Comparison of ENCODE assay signal across 23 cellular contexts in the genomic region with DNA sequence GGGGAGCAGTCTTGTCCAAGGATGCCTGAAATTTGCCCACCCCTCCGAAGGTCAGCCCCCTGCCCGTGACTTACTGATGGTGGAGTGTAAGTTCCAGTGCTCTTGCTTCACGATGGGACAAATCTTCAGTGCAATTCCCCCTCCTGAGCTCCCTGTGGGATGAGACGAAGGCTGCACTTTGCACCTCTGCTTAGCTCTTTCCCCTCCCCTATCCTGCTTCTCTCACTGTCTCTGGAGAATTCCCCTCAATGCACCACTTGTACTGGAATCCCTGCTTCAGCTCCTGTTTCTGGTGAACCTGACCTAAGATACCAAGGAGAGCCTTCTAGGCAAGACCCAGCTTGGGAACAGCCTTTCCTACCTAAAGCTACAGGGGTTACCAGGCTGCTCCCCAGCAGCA.
"Had no signal": no experiment of that assay in that cellular context is flagged by ENCODE, and none has a peak within 500 bp of the region (broad histone marks: within the 10 kb centered on the region; RNA-seq: fewer than 3 reads in every experiment).

No MANE protein-coding gene starts in this region.

- H3K27ac ChIP-seq: ascending aorta, neutrophil, parathyroid adenoma, upper lobe of left lung, WERI-Rb-1 had no signal

- H2AFZ ChIP-seq: parathyroid adenoma had no signal

- DNase-seq: activated CD4-positive, alpha-beta T cell treated with anti-CD3 and anti-CD28 coated beads for 1 hour; activated CD8-positive, alpha-beta memory T cell treated with anti-CD3 and anti-CD28 coated beads for 24 hours; activated CD8-positive, alpha-beta memory T cell treated with anti-CD3 and anti-CD28 coated beads, Interleukin-2, amount 50 U/mL, for 48 hours; activated effector memory CD4-positive, alpha-beta T cell treated with Interleukin-2 at 50 U/mL for 16 hours; activated naive CD4-positive, alpha-beta T cell treated with anti-CD3 and anti-CD28 coated beads, Interleukin-2, amount 50 U/mL, for 16 hours; activated T-cell treated with anti-CD3 and anti-CD28 coated beads, Interleukin-2, amount 50 U/mL, for 48 hours; cerebellar nuclear complex; cortex of kidney; erythroblast; foreskin melanocyte; glutamatergic neuron; stimulated activated CD4-positive, alpha-beta T cell treated with anti-CD3 and anti-CD28 coated beads, Interleukin-12 subunit alpha, Interleukin-12 subunit beta, amount 100 ng/mL, for 4 hours; stimulated activated CD4-positive, alpha-beta T cell treated with anti-CD3 and anti-CD28 coated beads, Interleukin-1b, Interleukin-23, amount 100 ng/mL, for 48 hours; stimulated activated CD8-positive, alpha-beta memory T cell treated with anti-CD3 and anti-CD28 coated beads, Interleukin-4, amount 100 ng/mL, for 48 hours; stimulated activated naive CD4-positive, alpha-beta T cell; upper lobe of left lung; WERI-Rb-1 had no signal

- H3K9me3 ChIP-seq: ascending aorta, neutrophil had no signal

- H3K9me3 Mint-ChIP-seq: T-helper 1 cell treated with Interleukin-12 subunit alpha and Interleukin-12 subunit beta and Interleukin-4 antibody, amounts not matched to agents 30 μg/mL and 1 μg/mL, for 36 hours had no signal

- ATAC-seq: left lobe of liver had no signal

- H3K27ac Mint-ChIP-seq: T-helper 1 cell treated with Interleukin-12 subunit alpha and Interleukin-12 subunit beta and Interleukin-4 antibody, amounts not matched to agents 30 μg/mL and 1 μg/mL, for 36 hours had no signal

- H3K36me3 ChIP-seq: ascending aorta, neutrophil, upper lobe of left lung, WERI-Rb-1 had no signal

- H3K4me3 ChIP-seq: ascending aorta, lung, upper lobe of left lung had no signal

- H3K79me2 ChIP-seq: parathyroid adenoma had no signal

- H3K27me3 ChIP-seq: ascending aorta, neutrophil, upper lobe of left lung had no signal

- H3K9ac ChIP-seq: parathyroid adenoma had no signal

- H3K4me3 Mint-ChIP-seq: T-helper 1 cell treated with Interleukin-12 subunit alpha and Interleukin-12 subunit beta and Interleukin-4 antibody, amounts not matched to agents 30 μg/mL and 1 μg/mL, for 36 hours had no signal
